ENCODE assay signal across 19 cellular contexts in the genomic region with DNA sequence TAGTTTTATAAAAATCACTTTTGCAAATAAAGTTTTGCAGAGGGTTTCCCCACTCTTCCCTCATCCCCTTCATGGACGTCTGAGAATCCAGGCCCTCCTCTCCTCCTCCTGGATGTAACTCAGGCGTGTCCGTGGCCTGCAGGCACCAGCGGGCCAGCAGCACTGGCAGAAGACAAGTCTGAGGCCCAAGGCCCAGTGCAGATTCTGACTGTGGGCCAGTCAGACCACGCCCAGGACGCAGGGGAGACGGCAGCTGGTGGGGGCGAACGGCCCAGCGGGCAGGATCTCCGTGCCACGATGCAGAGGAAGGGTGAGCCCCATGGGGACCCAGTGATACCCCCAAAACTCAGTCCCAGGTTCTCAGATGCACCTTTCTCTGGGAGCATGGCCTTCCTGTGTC. TPM values are rescaled to one million over a fixed set of nuclear protein-coding genes. Genes with fewer than 3 reads are reported as not detected.
DNase-seq lines count a peak whose midpoint lies in the region; ATAC-seq and TF ChIP-seq lines count a peak whose summit lies in the region.
"Had no signal": no experiment of that assay in that cellular context is flagged by ENCODE, and none has a peak within 500 bp of the region (broad histone marks: within the 10 kb centered on the region; RNA-seq: fewer than 3 reads in every experiment).

No MANE protein-coding gene starts in this region.

- no peaks in the 10 kb centered on the region for H4K20me1 ChIP-seq in BLaER1 treated with 17β-estradiol and CSF1 and Interleukin-3, amounts not matched to agents 10 nM and 100 nM

- in situ Hi-C loops in brain microvascular endothelial cell (cut with HindIII; ENCODE audit: low pct_ligation_motif_present, low sequenced_read_pairs), result no loop called here

- H3K27ac ChIP-seq in BLaER1 treated with 17β-estradiol and CSF1 and Interleukin-3, amounts not matched to agents 10 nM and 100 nM, result 0 out of 22 replicates have a peak overlapping the region, but pooled peaks of 1 of the 11 experiments have one; percentile 23
- H3K27ac ChIP-seq in spleen, result no peak overlapping the region
- H3K27ac ChIP-seq in brain microvascular endothelial cell, result no peak overlapping the region

- intact Hi-C loops in spleen (cut with DNase I; ENCODE audit: low total_unique reads), result loop anchor here (10.0 kb wide), 1 partner anchor 61 kb away; no protein-coding TSS in a partner anchor

- TF ChIP-seq CTCF in spleen (IDR thresholded peaks at IDR 0.05 in 8 of 11, conservative IDR thresholded peaks at IDR 0.05 in 3 of 11) (no peak), brain microvascular endothelial cell (IDR thresholded peaks at IDR 0.05; ENCODE audit: low read depth, low read length, missing control alignments) (no peak)

- H3K4me3 ChIP-seq in BLaER1 treated with 17β-estradiol and CSF1 and Interleukin-3, amounts not matched to agents 10 nM and 100 nM, result no peak overlapping the region
- no peak overlapping the region for H3K4me3 ChIP-seq in spleen
- H3K4me3 ChIP-seq in brain microvascular endothelial cell (ENCODE audit: low read depth, low read length), result no peak overlapping the region

- peaks cover 0 to 22% (median 0%) of the 10 kb centered on the region in 11 experiments; a peak in 6 of 22 replicates for H3K36me3 ChIP-seq in BLaER1 treated with 17β-estradiol and CSF1 and Interleukin-3, amounts not matched to agents 10 nM and 100 nM
- peaks cover 0 to 4% (median 0%) of the 10 kb centered on the region in 6 donors for H3K36me3 ChIP-seq in spleen
- no peaks in the 10 kb centered on the region for H3K36me3 ChIP-seq in brain microvascular endothelial cell (replicated peaks)

- peak overlapping the region in 3 of 11 experiments; percentile 27 to 37 (median 28); a peak in 3 of 22 replicates for H3K9ac ChIP-seq in BLaER1 treated with 17β-estradiol and CSF1 and Interleukin-3, amounts not matched to agents 10 nM and 100 nM

- H3K27me3 ChIP-seq in BLaER1 treated with 17β-estradiol and CSF1 and Interleukin-3, amounts not matched to agents 10 nM and 100 nM, result no peaks in the 10 kb centered on the region
- H3K27me3 ChIP-seq in spleen (replicated peaks in 1 of 7) (no peaks in the 10 kb centered on the region), brain microvascular endothelial cell (replicated peaks) (no peaks in the 10 kb centered on the region)

- peaks cover 0 to 53% (median 46%) of the 10 kb centered on the region in 10 experiments; a peak in 15 of 20 replicates for H3K4me1 ChIP-seq in BLaER1 treated with 17β-estradiol and CSF1 and Interleukin-3, amounts not matched to agents 10 nM and 100 nM
- peaks cover 0 to 6% (median 0%) of the 10 kb centered on the region in 6 donors for H3K4me1 ChIP-seq in spleen

- peak; percentile 33 for DNase-seq in activated CD8-positive, alpha-beta memory T cell treated with anti-CD3 and anti-CD28 coated beads for 24 hours
- DNase-seq in activated CD8-positive, alpha-beta memory T cell treated with anti-CD3 and anti-CD28 coated beads, Interleukin-2, amount 50 U/mL, for 4 hours, result no peak
- DNase-seq in islet precursor cell (peak; percentile 38), spleen (peak; percentile 69), brain microvascular endothelial cell (no peak)
- DNase-seq: 8988T; CD8-positive, alpha-beta memory T cell; DMS79; HCEC 1CT; KBM-7; MV-4-11; NCI-H1417; NCI-H187 treated with DMSO at 0.1 percent for 48 hours; NCI-H2171; NCI-H446; RPMI8226 had no signal

- TF ChIP-seq POLR2A in spleen (IDR thresholded peaks at IDR 0.05), result no peak

- 42 to 74% (median 54%) methylated on average over 4 to 12 of the region's 12 CpGs for WGBS in spleen, 5 donors

- ATAC-seq in HG03159 (IDR thresholded peaks at IDR 0.05; ENCODE audit: unreplicated experiment) (no peak), GM18907 (IDR thresholded peaks at IDR 0.05; ENCODE audit: unreplicated experiment) (no peak)

- peak overlapping the region in 9 of 11 experiments; percentile 1 to 68 (median 46); a peak in 15 of 22 replicates for H3K4me2 ChIP-seq in BLaER1 treated with 17β-estradiol and CSF1 and Interleukin-3, amounts not matched to agents 10 nM and 100 nM

- H3K9me3 ChIP-seq in BLaER1 treated with 17β-estradiol and CSF1 and Interleukin-3, amounts not matched to agents 10 nM and 100 nM (replicated peaks in 1 of 11), result no peaks in the 10 kb centered on the region
- H3K9me3 ChIP-seq in spleen, result no peaks in the 10 kb centered on the region

RNA-seq across cellular contexts. Expression of gene TUB, which starts 14.3 kb away (rescaled TPM):
- 1 to 10 TPM; 1.4 to 3.2 (median 2.1) TPM for total RNA-seq in spleen
- under 1 TPM; 0.17 to 0.42 (median 0.21) TPM for polyA plus RNA-seq in spleen
- polyA plus RNA-seq: CD8-positive, alpha-beta memory T cell had no signal

Comparison
In these comparisons a context has a peak if more than half of its experiments do, and no peak if none do; other contexts are left out.
1. DNase-seq: peak in activated CD8-positive, alpha-beta memory T cell treated with anti-CD3 and anti-CD28 coated beads for 24 hours (single experiment), islet precursor cell (single experiment) and spleen (single experiment); none in activated CD8-positive, alpha-beta memory T cell treated with anti-CD3 and anti-CD28 coated beads, Interleukin-2, amount 50 U/mL, for 4 hours (single experiment) and brain microvascular endothelial cell (single experiment).